ENCODE assay signal across 16 cellular contexts in genomic region chr14:35786856-35787255, GRCh38. TPM values are rescaled to one million over a fixed set of nuclear protein-coding genes. Genes with fewer than 3 reads are reported as not detected.
DNase-seq lines count a peak whose midpoint lies in the region; ATAC-seq and TF ChIP-seq lines count a peak whose summit lies in the region.
"Had no signal": no experiment of that assay in that cellular context is flagged by ENCODE, and none has a peak within 500 bp of the region (broad histone marks: within the 10 kb centered on the region; RNA-seq: fewer than 3 reads in every experiment).

No MANE protein-coding gene starts in this region.

- TF ChIP-seq CTCF in nephron progenitor cell (IDR thresholded peaks at IDR 0.05) (no peak), RWPE1 (conservative IDR thresholded peaks at IDR 0.05; ENCODE audit: low read depth) (no peak)

- CTCF ChIA-PET in activated CD4-positive, alpha-beta T cell treated with anti-CD3 and anti-CD28 coated beads for 36 hours (lab: Charles Lee) = interaction anchor here (1.0 to 1.2 kb wide), 4 partner anchors 11 to 20 kb away, joined by 3 to 8 read pairs (median 4); no protein-coding TSS in a partner anchor
- CTCF ChIA-PET in RWPE1 (lab: Yijun Ruan, JAX) = no interaction called here

- DNase-seq in activated CD4-positive, alpha-beta T cell treated with anti-CD3 and anti-CD28 coated beads for 36 hours = peak; percentile 25
- DNase-seq in activated CD4-positive, alpha-beta T cell treated with anti-CD3 and anti-CD28 coated beads, Interleukin-2, amount 50 U/mL, for 4 hours = no peak
- no peak for DNase-seq in activated naive CD4-positive, alpha-beta T cell treated with anti-CD3 and anti-CD28 coated beads, Interleukin-2, amount 50 U/mL, for 72 hours (ENCODE audit: low spot score in 2 of 2)
- DNase-seq in activated naive CD4-positive, alpha-beta T cell treated with Interleukin-2 at 50 U/mL for 16 hours = no peak
- DNase-seq in T-helper 17 cell = no peak
- DNase-seq in nephron progenitor cell = no peak
- DNase-seq in RWPE1 (ENCODE audit: low spot score) = no peak
- DNase-seq: 8988T; AML-193; Caco-2; CD8-positive, alpha-beta memory T cell; DND-41; GDM1; GOT3; H9 had no signal

- POLR2A ChIA-PET in activated CD4-positive, alpha-beta T cell treated with anti-CD3 and anti-CD28 coated beads for 36 hours (lab: Charles Lee) = interaction anchor here (0.7 kb wide), 1 partner anchor 654 kb away, joined by 3 read pairs; no protein-coding TSS in a partner anchor
- POLR2A ChIA-PET in RWPE1 (lab: Yijun Ruan, JAX; ENCODE audit: low non-redundant PET) = interaction anchor here (0.7 kb wide), 1 partner anchor 64 kb away, joined by 4 read pairs; no protein-coding TSS in a partner anchor

- peaks cover 36% of the 10 kb centered on the region for H3K4me1 Mint-ChIP-seq in activated CD4-positive, alpha-beta T cell treated with anti-CD3 and anti-CD28 coated beads for 36 hours
- H3K4me1 Mint-ChIP-seq in T-helper 17 cell (peaks cover 31% of the 10 kb centered on the region), nephron progenitor cell (no peaks in the 10 kb centered on the region)
- H3K4me1 Mint-ChIP-seq: H9 had no signal

- H3K9me3 ChIP-seq in T-helper 17 cell (ENCODE audit: control insufficient read depth, low read length, poor library complexity, severe bottlenecking) = no peaks in the 10 kb centered on the region
- H3K9me3 ChIP-seq: Caco-2 had no signal

- H3K4me3 Mint-ChIP-seq in activated CD4-positive, alpha-beta T cell treated with anti-CD3 and anti-CD28 coated beads for 36 hours = no peak overlapping the region
- H3K4me3 Mint-ChIP-seq in T-helper 17 cell (no peak overlapping the region), nephron progenitor cell (no peak overlapping the region)
- H3K4me3 Mint-ChIP-seq: CD8-positive, alpha-beta memory T cell; H9 had no signal

- H3K36me3 Mint-ChIP-seq in activated CD4-positive, alpha-beta T cell treated with anti-CD3 and anti-CD28 coated beads for 36 hours (ENCODE audit: low read depth) = peaks cover 11% of the 10 kb centered on the region
- H3K36me3 Mint-ChIP-seq in activated naive CD4-positive, alpha-beta T cell treated with anti-CD3 and anti-CD28 coated beads, Interleukin-2, amount 50 U/mL, for 72 hours = peaks cover 0 to 5% of the 10 kb centered on the region in 2 donors
- H3K36me3 Mint-ChIP-seq in T-helper 17 cell (ENCODE audit: low read depth) (peaks cover 4% of the 10 kb centered on the region), nephron progenitor cell (ENCODE audit: low read depth) (peaks cover 5% of the 10 kb centered on the region)

- ATAC-seq in activated CD4-positive, alpha-beta T cell treated with anti-CD3 and anti-CD28 coated beads for 36 hours = peak; percentile 96
- ATAC-seq in activated naive CD4-positive, alpha-beta T cell treated with anti-CD3 and anti-CD28 coated beads, Interleukin-2, amount 50 U/mL, for 72 hours = peak; percentile 82 to 96
- ATAC-seq in T-helper 17 cell = no peak

- H3K27ac ChIP-seq in RWPE1 = no peak overlapping the region
- H3K27ac ChIP-seq: BLaER1 had no signal

- H3K9me3 Mint-ChIP-seq in activated CD4-positive, alpha-beta T cell treated with anti-CD3 and anti-CD28 coated beads for 36 hours (ENCODE audit: low read depth) = no peaks in the 10 kb centered on the region
- H3K9me3 Mint-ChIP-seq in activated naive CD4-positive, alpha-beta T cell treated with anti-CD3 and anti-CD28 coated beads, Interleukin-2, amount 50 U/mL, for 72 hours = no peaks in the 10 kb centered on the region
- H3K9me3 Mint-ChIP-seq in nephron progenitor cell = no peaks in the 10 kb centered on the region

- H3K27ac Mint-ChIP-seq in activated CD4-positive, alpha-beta T cell treated with anti-CD3 and anti-CD28 coated beads for 36 hours = no peak overlapping the region
- H3K27ac Mint-ChIP-seq in activated naive CD4-positive, alpha-beta T cell treated with anti-CD3 and anti-CD28 coated beads, Interleukin-2, amount 50 U/mL, for 72 hours = no peak overlapping the region
- peak overlapping the region; percentile 30 for H3K27ac Mint-ChIP-seq in T-helper 17 cell
- H3K27ac Mint-ChIP-seq in nephron progenitor cell = peak overlapping the region; percentile 3

- intact Hi-C loops in activated CD4-positive, alpha-beta T cell treated with anti-CD3 and anti-CD28 coated beads for 36 hours (cut with DNase I, micrococcal nuclease) = no loop called here

- no peaks in the 10 kb centered on the region for H3K27me3 Mint-ChIP-seq in activated CD4-positive, alpha-beta T cell treated with anti-CD3 and anti-CD28 coated beads for 36 hours
- no peaks in the 10 kb centered on the region for H3K27me3 Mint-ChIP-seq in T-helper 17 cell
- peaks cover 2% of the 10 kb centered on the region for H3K27me3 Mint-ChIP-seq in nephron progenitor cell (ENCODE audit: low read depth, poor library complexity)
- H3K27me3 Mint-ChIP-seq: CD8-positive, alpha-beta memory T cell had no signal

RNA-seq across cellular contexts. Expression of gene RALGAPA1, which starts 22.2 kb away (rescaled TPM):
- total RNA-seq in activated CD4-positive, alpha-beta T cell treated with anti-CD3 and anti-CD28 coated beads for 36 hours = 10 to 100 TPM; 20.3 to 22.0 TPM
- 10 to 100 TPM; 22.5 to 34.7 TPM for total RNA-seq in activated naive CD4-positive, alpha-beta T cell treated with anti-CD3 and anti-CD28 coated beads, Interleukin-2, amount 50 U/mL, for 72 hours
- total RNA-seq in T-helper 17 cell = 10 to 100 TPM; 79.0 to 79.4 TPM

RNA-seq across cellular contexts. Expression of gene BRMS1L, which starts 39.3 kb away (rescaled TPM):
- total RNA-seq in activated CD4-positive, alpha-beta T cell treated with anti-CD3 and anti-CD28 coated beads for 36 hours = 1 to 10 TPM; 5.3 to 7.8 TPM
- total RNA-seq in activated naive CD4-positive, alpha-beta T cell treated with anti-CD3 and anti-CD28 coated beads, Interleukin-2, amount 50 U/mL, for 72 hours = 1 to 10 TPM; 5.1 to 5.7 TPM
- 10 to 100 TPM in 1 of 2 donors, 1 to 10 TPM in 1; 5.3 to 15.4 TPM for total RNA-seq in T-helper 17 cell

Comparison
In these comparisons a context has a peak if more than half of its experiments do, and no peak if none do; other contexts are left out.
1. H3K27ac Mint-ChIP-seq: peak in T-helper 17 cell (single experiment) and nephron progenitor cell (single experiment); none in activated CD4-positive, alpha-beta T cell treated with anti-CD3 and anti-CD28 coated beads for 36 hours (single experiment) and activated naive CD4-positive, alpha-beta T cell treated with anti-CD3 and anti-CD28 coated beads, Interleukin-2, amount 50 U/mL, for 72 hours (0 of 2).